25 cellular contexts compared by ENCODE assay signal in genomic region chr21:21690068-21690665, GRCh38.
"Had no signal": no experiment of that assay in that cellular context is flagged by ENCODE, and none has a peak within 500 bp of the region (broad histone marks: within the 10 kb centered on the region; RNA-seq: fewer than 3 reads in every experiment).

No MANE protein-coding gene starts in this region.

- ATAC-seq: effector memory CD8-positive, alpha-beta T cell; left ventricle myocardium superior; lower lobe of right lung; natural killer cell treated with Interleukin-12 subunit alpha and Interleukin-12 subunit beta and Interleukin-15 and Interleukin-18, amount 100 ng/mL, for 72 hours; sciatic nerve; stimulated activated naive CD8-positive, alpha-beta T cell treated with anti-CD3 and anti-CD28 coated beads, Interleukin-15, amount 100 ng/mL, for 72 hours had no signal

- H3K27ac ChIP-seq: esophagus squamous epithelium, lower lobe of right lung, neural progenitor cell, parathyroid adenoma, right atrium auricular region, thyroid gland, vagina had no signal

- H3K36me3 Mint-ChIP-seq: naive B cell; natural killer cell treated with Interleukin-12 subunit alpha and Interleukin-12 subunit beta and Interleukin-15 and Interleukin-18, amount 100 ng/mL, for 72 hours; neural progenitor cell had no signal

- H3K4me1 Mint-ChIP-seq: naive B cell; neural progenitor cell; stimulated activated naive CD8-positive, alpha-beta T cell treated with anti-CD3 and anti-CD28 coated beads, Interleukin-15, amount 100 ng/mL, for 72 hours had no signal

- H3K4me3 Mint-ChIP-seq: effector memory CD8-positive, alpha-beta T cell; naive B cell; natural killer cell treated with Interleukin-12 subunit alpha and Interleukin-12 subunit beta and Interleukin-15 and Interleukin-18, amount 100 ng/mL, for 72 hours; neural progenitor cell; stimulated activated naive CD8-positive, alpha-beta T cell treated with anti-CD3 and anti-CD28 coated beads, Interleukin-15, amount 100 ng/mL, for 72 hours had no signal

- DNase-seq: cortex of kidney; effector memory CD8-positive, alpha-beta T cell; erythroblast; esophagus squamous epithelium; foreskin melanocyte; hypothalamus; left ventricle myocardium superior; lower lobe of right lung; naive B cell; stimulated activated CD4-positive, alpha-beta T cell treated with anti-CD3 and anti-CD28 coated beads, Interleukin-12 subunit alpha, Interleukin-12 subunit beta, amount 100 ng/mL, for 4 hours; stimulated activated CD4-positive, alpha-beta T cell treated with anti-CD3 and anti-CD28 coated beads, Interleukin-1b, Interleukin-23, amount 100 ng/mL, for 48 hours; stimulated activated CD4-positive, alpha-beta T cell treated with anti-CD3 and anti-CD28 coated beads, Interleukin-4, amount 100 ng/mL, for 1 hour; stimulated activated CD8-positive, alpha-beta memory T cell treated with anti-CD3 and anti-CD28 coated beads, Interleukin-4, amount 100 ng/mL, for 48 hours; stimulated activated naive CD4-positive, alpha-beta T cell; stimulated activated naive CD8-positive, alpha-beta T cell treated with anti-CD3 and anti-CD28 coated beads, Interleukin-15, amount 100 ng/mL, for 72 hours; thyroid gland; trophoblast cell had no signal

- H3K36me3 ChIP-seq: esophagus squamous epithelium, lower lobe of right lung, neural progenitor cell, right atrium auricular region, thyroid gland, vagina had no signal

- H3K27me3 Mint-ChIP-seq: effector memory CD8-positive, alpha-beta T cell; naive B cell; natural killer cell treated with Interleukin-12 subunit alpha and Interleukin-12 subunit beta and Interleukin-15 and Interleukin-18, amount 100 ng/mL, for 72 hours; stimulated activated naive CD8-positive, alpha-beta T cell treated with anti-CD3 and anti-CD28 coated beads, Interleukin-15, amount 100 ng/mL, for 72 hours had no signal

- H3K9ac ChIP-seq: neural progenitor cell, parathyroid adenoma had no signal

- H3K27me3 ChIP-seq: esophagus squamous epithelium, neural progenitor cell, right atrium auricular region, thyroid gland, vagina had no signal

- H3K9me3 Mint-ChIP-seq: neural progenitor cell had no signal

- H3K9me3 ChIP-seq: lower lobe of right lung, right atrium auricular region, thyroid gland, vagina had no signal

- H2AFZ ChIP-seq: neural progenitor cell, parathyroid adenoma had no signal

- H3K27ac Mint-ChIP-seq: effector memory CD8-positive, alpha-beta T cell; naive B cell; natural killer cell treated with Interleukin-12 subunit alpha and Interleukin-12 subunit beta and Interleukin-15 and Interleukin-18, amount 100 ng/mL, for 72 hours; neural progenitor cell; progenitor cell of endocrine pancreas; stimulated activated naive CD8-positive, alpha-beta T cell treated with anti-CD3 and anti-CD28 coated beads, Interleukin-15, amount 100 ng/mL, for 72 hours had no signal

- H3K79me2 ChIP-seq: parathyroid adenoma had no signal

- H3K4me3 ChIP-seq: esophagus squamous epithelium, lower lobe of right lung, neural progenitor cell, right atrium auricular region, smooth muscle cell, thyroid gland, vagina had no signal

- H3K4me2 ChIP-seq: neural progenitor cell, smooth muscle cell had no signal
